Comparison of ENCODE assay signal across 21 cellular contexts in genomic region chr17:16511515-16511914, GRCh38. TPM values are rescaled to one million over a fixed set of nuclear protein-coding genes. Genes with fewer than 3 reads are reported as not detected.
"Had no signal": no experiment of that assay in that cellular context is flagged by ENCODE, and none has a peak within 500 bp of the region (broad histone marks: within the 10 kb centered on the region; RNA-seq: fewer than 3 reads in every experiment).

No MANE protein-coding gene starts in this region.

- H3K4me1 Mint-ChIP-seq: activated naive CD8-positive, alpha-beta T cell treated with anti-CD3 and anti-CD28 coated beads for 36 hours; activated T-helper 17 cell treated with anti-CD3 and anti-CD28 coated beads, Interleukin-2, amount 50 U/mL, for 72 hours had no signal

- H3K9me3 ChIP-seq: body of pancreas had no signal

- ATAC-seq: activated T-helper 17 cell treated with anti-CD3 and anti-CD28 coated beads, Interleukin-2, amount 50 U/mL, for 72 hours; body of pancreas; foreskin keratinocyte had no signal

- H3K27ac ChIP-seq: body of pancreas, foreskin keratinocyte had no signal

- H3K4me3 Mint-ChIP-seq: activated CD4-positive, alpha-beta memory T cell treated with anti-CD3 and anti-CD28 coated beads, Interleukin-2, amount 10 ng/mL, durations not matched to agents 7 days and 5 days; activated CD8-positive, alpha-beta memory T cell treated with anti-CD3 and anti-CD28 coated beads, Interleukin-2, amount 10 ng/mL, durations not matched to agents 7 days and 5 days; activated naive CD8-positive, alpha-beta T cell treated with anti-CD3 and anti-CD28 coated beads for 36 hours; activated T-helper 17 cell treated with anti-CD3 and anti-CD28 coated beads, Interleukin-2, amount 50 U/mL, for 72 hours; endodermal cell; natural killer cell had no signal

- H3K4me1 ChIP-seq: body of pancreas, foreskin keratinocyte had no signal

- H3K27me3 ChIP-seq: body of pancreas, dorsolateral prefrontal cortex had no signal

- H3K36me3 Mint-ChIP-seq: activated CD8-positive, alpha-beta memory T cell treated with anti-CD3 and anti-CD28 coated beads, Interleukin-2, amount 10 ng/mL, durations not matched to agents 7 days and 5 days; activated naive CD8-positive, alpha-beta T cell treated with anti-CD3 and anti-CD28 coated beads for 36 hours; natural killer cell had no signal

- H3K4me3 ChIP-seq: body of pancreas, dorsolateral prefrontal cortex had no signal

- DNase-seq: activated CD4-positive, alpha-beta memory T cell treated with anti-CD3 and anti-CD28 coated beads, Interleukin-2, amount 10 ng/mL, durations not matched to agents 7 days and 5 days; activated CD4-positive, alpha-beta T cell treated with anti-CD3 and anti-CD28 coated beads for 48 hours; activated CD4-positive, CD25-positive, alpha-beta regulatory T cell; activated CD8-positive, alpha-beta memory T cell treated with anti-CD3 and anti-CD28 coated beads, Interleukin-2, amount 10 ng/mL, durations not matched to agents 7 days and 5 days; activated naive CD4-positive, alpha-beta T cell; activated naive CD8-positive, alpha-beta T cell treated with anti-CD3 and anti-CD28 coated beads for 36 hours; body of pancreas; caudate nucleus; dorsolateral prefrontal cortex; foreskin keratinocyte; kidney glomerular epithelial cell; mesenchymal stem cell; natural killer cell; stimulated activated CD4-positive, alpha-beta T cell treated with anti-CD3 and anti-CD28 coated beads, Interleukin-12 subunit alpha, Interleukin-12 subunit beta, amount 100 ng/mL, for 4 hours; stimulated activated CD4-positive, alpha-beta T cell treated with anti-CD3 and anti-CD28 coated beads, Interleukin-1b, Interleukin-23, amount 100 ng/mL, for 48 hours; stimulated activated CD8-positive, alpha-beta memory T cell treated with anti-CD3 and anti-CD28 coated beads, Interleukin-4, amount 100 ng/mL, for 48 hours; stimulated activated naive CD4-positive, alpha-beta T cell; T-helper 1 cell; T-helper 9 cell had no signal

- H3K27ac Mint-ChIP-seq: activated CD4-positive, alpha-beta memory T cell treated with anti-CD3 and anti-CD28 coated beads, Interleukin-2, amount 10 ng/mL, durations not matched to agents 7 days and 5 days; activated CD8-positive, alpha-beta memory T cell treated with anti-CD3 and anti-CD28 coated beads, Interleukin-2, amount 10 ng/mL, durations not matched to agents 7 days and 5 days; activated naive CD8-positive, alpha-beta T cell treated with anti-CD3 and anti-CD28 coated beads for 36 hours; activated T-helper 17 cell treated with anti-CD3 and anti-CD28 coated beads, Interleukin-2, amount 50 U/mL, for 72 hours; endodermal cell; natural killer cell had no signal

- H3K9me3 Mint-ChIP-seq: activated CD4-positive, alpha-beta memory T cell treated with anti-CD3 and anti-CD28 coated beads, Interleukin-2, amount 10 ng/mL, durations not matched to agents 7 days and 5 days; activated naive CD8-positive, alpha-beta T cell treated with anti-CD3 and anti-CD28 coated beads for 36 hours; activated T-helper 17 cell treated with anti-CD3 and anti-CD28 coated beads, Interleukin-2, amount 50 U/mL, for 72 hours; endodermal cell; natural killer cell had no signal

RNA-seq across cellular contexts. Expression of gene LRRC75A, which starts 19.5 kb away (rescaled TPM):
- total RNA-seq: foreskin keratinocyte had no signal
